Comparison of ENCODE assay signal across 17 cellular contexts in genomic region chr22:26086359-26086758, GRCh38.
DNase-seq lines count a peak whose midpoint lies in the region; ATAC-seq and TF ChIP-seq lines count a peak whose summit lies in the region.
"Had no signal": no experiment of that assay in that cellular context is flagged by ENCODE, and none has a peak within 500 bp of the region (broad histone marks: within the 10 kb centered on the region; RNA-seq: fewer than 3 reads in every experiment).

No MANE protein-coding gene starts in this region.

- H3K79me2 ChIP-seq in GM23338 (replicated peaks; ENCODE audit: insufficient read depth) = no peaks in the 10 kb centered on the region

- H3K27me3 ChIP-seq in GM23338 (ENCODE audit: insufficient read depth) = no peaks in the 10 kb centered on the region
- H3K27me3 ChIP-seq: colonic mucosa had no signal

- H3K27me3 Mint-ChIP-seq in GM23338 (ENCODE audit: insufficient read depth, low read depth, poor library complexity) (peaks cover 6% of the 10 kb centered on the region), nephron progenitor cell (ENCODE audit: low read depth, poor library complexity) (no peaks in the 10 kb centered on the region)
- no peaks in the 10 kb centered on the region for H3K27me3 Mint-ChIP-seq in activated CD4-positive, alpha-beta memory T cell treated with anti-CD3 and anti-CD28 coated beads, Interleukin-2, amount 10 ng/mL, durations not matched to agents 7 days and 5 days

- H3F3A ChIP-seq in GM23338 (replicated peaks; ENCODE audit: low read depth) = no peaks in the 10 kb centered on the region

- H3K36me3 Mint-ChIP-seq in GM23338 (ENCODE audit: low read depth) (no peaks in the 10 kb centered on the region), nephron progenitor cell (ENCODE audit: low read depth) (no peaks in the 10 kb centered on the region)
- H3K36me3 Mint-ChIP-seq in activated CD4-positive, alpha-beta memory T cell treated with anti-CD3 and anti-CD28 coated beads, Interleukin-2, amount 10 ng/mL, durations not matched to agents 7 days and 5 days (ENCODE audit: low read depth) = no peaks in the 10 kb centered on the region
- H3K36me3 Mint-ChIP-seq: CD8-positive, alpha-beta T cell had no signal

- TF ChIP-seq CTCF in GM23338 (conservative IDR thresholded peaks at IDR 0.05; ENCODE audit: low read depth in 2 of 2) (peak; percentile 12 to 52; a peak in 2 of 4 replicates), nephron progenitor cell (IDR thresholded peaks at IDR 0.05) (no peak)

- POLR2A ChIA-PET in activated CD4-positive, alpha-beta memory T cell treated with anti-CD3 and anti-CD28 coated beads, Interleukin-2, amount 10 ng/mL, durations not matched to agents 7 days and 5 days (lab: Charles Lee) = no interaction called here

- H2AFZ ChIP-seq in GM23338 = no peak overlapping the region

- H3K4me1 ChIP-seq in GM23338 (ENCODE audit: insufficient read depth) = no peaks in the 10 kb centered on the region
- H3K4me1 ChIP-seq: colonic mucosa, lower lobe of right lung had no signal

- no peak overlapping the region for H3K4me3 ChIP-seq in GM23338
- H3K4me3 ChIP-seq: colonic mucosa, lower lobe of right lung, smooth muscle cell had no signal

- H3K4me3 Mint-ChIP-seq in GM23338 = no peak overlapping the region
- no peak overlapping the region for H3K4me3 Mint-ChIP-seq in activated CD4-positive, alpha-beta memory T cell treated with anti-CD3 and anti-CD28 coated beads, Interleukin-2, amount 10 ng/mL, durations not matched to agents 7 days and 5 days
- H3K4me3 Mint-ChIP-seq in nephron progenitor cell = no peak overlapping the region
- H3K4me3 Mint-ChIP-seq: activated CD4-positive, alpha-beta T cell treated with anti-CD3 and anti-CD28 coated beads, Interleukin-2, amount 10 ng/mL, durations not matched to agents 7 days and 5 days; activated T-helper 1 cell treated with anti-CD3 and anti-CD28 coated beads, Interleukin-12 subunit alpha, Interleukin-12 subunit beta, Interleukin-2, Interleukin-4 antibody, amounts not matched to agents 30 ng/mL and 10 ng/mL and 1 ng/mL, durations not matched to agents 14 hours and 24 hours and 36 hours; CD8-positive, alpha-beta T cell; HFFc6; T-helper 17 cell had no signal

- ATAC-seq in GM23338 = no peak
- ATAC-seq: CD8-positive, alpha-beta T cell; lower lobe of right lung; T-helper 17 cell had no signal

- CTCF ChIA-PET in activated CD4-positive, alpha-beta memory T cell treated with anti-CD3 and anti-CD28 coated beads, Interleukin-2, amount 10 ng/mL, durations not matched to agents 7 days and 5 days (lab: Charles Lee) = interaction anchor here (0.6 kb wide), 1 partner anchor 62 kb away, joined by 3 read pairs; no protein-coding TSS in a partner anchor

- no peaks in the 10 kb centered on the region for H4K20me1 ChIP-seq in GM23338 (replicated peaks; ENCODE audit: insufficient read depth)

- no peak for DNase-seq in GM23338 (ENCODE audit: low spot score)
- peak; percentile 62 for DNase-seq in NCI-H1105 treated with DMSO at 0.1 percent for 48 hours (lab: John Stamatoyannopoulos, UW)
- DNase-seq in OCI-M1 (lab: John Stamatoyannopoulos, UW) = peak; percentile 55
- DNase-seq in medulla oblongata (ENCODE audit: extremely low spot score) = peak; percentile 15
- DNase-seq in HCEC 1CT = no peak
- no peak for DNase-seq in activated CD8-positive, alpha-beta memory T cell treated with anti-CD3 and anti-CD28 coated beads, Interleukin-2, amount 50 U/mL, for 48 hours
- DNase-seq in activated CD4-positive, alpha-beta memory T cell treated with anti-CD3 and anti-CD28 coated beads, Interleukin-2, amount 10 ng/mL, durations not matched to agents 7 days and 5 days = no peak
- no peak for DNase-seq in nephron progenitor cell
- DNase-seq: activated CD4-positive, alpha-beta T cell treated with anti-CD3 and anti-CD28 coated beads, Interleukin-2, amount 10 ng/mL, durations not matched to agents 7 days and 5 days; CD8-positive, alpha-beta T cell; colonic mucosa; HFFc6; lower lobe of right lung; RPMI8226; T-helper 17 cell had no signal

- no peaks in the 10 kb centered on the region for H3K36me3 ChIP-seq in GM23338 (ENCODE audit: insufficient read depth)
- H3K36me3 ChIP-seq: colonic mucosa, lower lobe of right lung had no signal

- H3K4me1 Mint-ChIP-seq in GM23338 = no peaks in the 10 kb centered on the region
- H3K4me1 Mint-ChIP-seq in activated CD4-positive, alpha-beta memory T cell treated with anti-CD3 and anti-CD28 coated beads, Interleukin-2, amount 10 ng/mL, durations not matched to agents 7 days and 5 days = no peaks in the 10 kb centered on the region
- peaks cover 12% of the 10 kb centered on the region for H3K4me1 Mint-ChIP-seq in nephron progenitor cell
- H3K4me1 Mint-ChIP-seq: activated CD4-positive, alpha-beta T cell treated with anti-CD3 and anti-CD28 coated beads, Interleukin-2, amount 10 ng/mL, durations not matched to agents 7 days and 5 days; T-helper 17 cell had no signal

- H3K27ac Mint-ChIP-seq in GM23338 (no peak overlapping the region), nephron progenitor cell (no peak overlapping the region)
- H3K27ac Mint-ChIP-seq in activated CD4-positive, alpha-beta memory T cell treated with anti-CD3 and anti-CD28 coated beads, Interleukin-2, amount 10 ng/mL, durations not matched to agents 7 days and 5 days = no peak overlapping the region
- H3K27ac Mint-ChIP-seq: activated CD4-positive, alpha-beta T cell treated with anti-CD3 and anti-CD28 coated beads, Interleukin-2, amount 10 ng/mL, durations not matched to agents 7 days and 5 days; activated T-helper 1 cell treated with anti-CD3 and anti-CD28 coated beads, Interleukin-12 subunit alpha, Interleukin-12 subunit beta, Interleukin-2, Interleukin-4 antibody, amounts not matched to agents 30 ng/mL and 10 ng/mL and 1 ng/mL, durations not matched to agents 14 hours and 24 hours and 36 hours; CD8-positive, alpha-beta T cell; HFFc6; T-helper 17 cell had no signal

- no peaks in the 10 kb centered on the region for H3K9me3 Mint-ChIP-seq in GM23338
- no peaks in the 10 kb centered on the region for H3K9me3 Mint-ChIP-seq in activated CD4-positive, alpha-beta memory T cell treated with anti-CD3 and anti-CD28 coated beads, Interleukin-2, amount 10 ng/mL, durations not matched to agents 7 days and 5 days
- no peaks in the 10 kb centered on the region for H3K9me3 Mint-ChIP-seq in nephron progenitor cell
- H3K9me3 Mint-ChIP-seq: activated CD4-positive, alpha-beta T cell treated with anti-CD3 and anti-CD28 coated beads, Interleukin-2, amount 10 ng/mL, durations not matched to agents 7 days and 5 days; activated T-helper 1 cell treated with anti-CD3 and anti-CD28 coated beads, Interleukin-12 subunit alpha, Interleukin-12 subunit beta, Interleukin-2, Interleukin-4 antibody, amounts not matched to agents 30 ng/mL and 10 ng/mL and 1 ng/mL, durations not matched to agents 14 hours and 24 hours and 36 hours; CD8-positive, alpha-beta T cell had no signal

- H3K9me2 ChIP-seq in GM23338 (ENCODE audit: insufficient read depth) = no peaks in the 10 kb centered on the region

- H3K27ac ChIP-seq in GM23338 (ENCODE audit: low read depth) = no peak overlapping the region
- H3K27ac ChIP-seq: colonic mucosa, lower lobe of right lung had no signal

- no peak overlapping the region for H3K4me2 ChIP-seq in GM23338
- H3K4me2 ChIP-seq: smooth muscle cell had no signal

Comparison
In these comparisons a context has a peak if more than half of its experiments do, and no peak if none do; other contexts are left out.
1. DNase-seq: peak in NCI-H1105 treated with DMSO at 0.1 percent for 48 hours (single experiment), OCI-M1 (single experiment) and medulla oblongata (single experiment); none in GM23338 (single experiment), HCEC 1CT (single experiment), activated CD8-positive, alpha-beta memory T cell treated with anti-CD3 and anti-CD28 coated beads, Interleukin-2, amount 50 U/mL, for 48 hours (single experiment), activated CD4-positive, alpha-beta memory T cell treated with anti-CD3 and anti-CD28 coated beads, Interleukin-2, amount 10 ng/mL, durations not matched to agents 7 days and 5 days (single experiment) and nephron progenitor cell (single experiment).